Comparison of ENCODE assay signal across 8 cellular contexts in genomic region chr1:32650752-32651460, GRCh38. TPM values are rescaled to one million over a fixed set of nuclear protein-coding genes. Genes with fewer than 3 reads are reported as not detected.
DNase-seq lines count a peak whose midpoint lies in the region; ATAC-seq, FAIRE-seq and TF ChIP-seq lines count a peak whose summit lies in the region.

Gene RBBP4, plus strand, starts transcription at chr1:32651208. Its CDS starts 99 bp downstream, at chr1:32651307.

- FAIRE-seq in HepG2 (lab: Jason Lieb, UNC) = peak; percentile 57

- H3K27ac ChIP-seq in HepG2 (ENCODE audit: extremely low read length, insufficient read depth, low read length) = peak within 1 kb of the TSS; percentile 100

- ATAC-seq in GM19372 (IDR thresholded peaks at IDR 0.05; ENCODE audit: low read depth, unreplicated experiment) = peak; percentile 86
- ATAC-seq in HG03558 (IDR thresholded peaks at IDR 0.05; ENCODE audit: extremely low read depth, unreplicated experiment) = peak; percentile 66
- ATAC-seq in HepG2 = peak; percentile 95

- TF ChIP-seq EP300 in HepG2 (IDR thresholded peaks at IDR 0.05; ENCODE audit: low read depth in 2 of 2, low read length in 2 of 2) (peak in 1 of 2 experiments; percentile 14; a peak in 1 of 4 replicates), HepG2 (CRISPR knock-in tag; IDR thresholded peaks at IDR 0.05; ENCODE audit: borderline replicate concordance) (no peak)

- POLR2A ChIA-PET in HepG2 (lab: Yijun Ruan, JAX) = interaction anchor here (0.7 to 2.9 kb wide), 22 partner anchors 9 to 476 kb away, joined by 3 to 31 read pairs (median 4); partner anchors contain the start of genes BSDC1, S100PBP, SYNC and YARS1

- peak within 1 kb of the TSS; percentile 100 for H3K27ac Mint-ChIP-seq in dendritic cell treated with granulocyte-macrophage colony-stimulating factor and Interleukin-4, amounts not matched to agents 40 ng/mL and 50 ng/mL, for 4 days

- TF ChIP-seq POLR2A in HepG2 (IDR thresholded peaks at IDR 0.05; ENCODE audit: insufficient read depth in 1 of 2, low read depth in 2 of 2, low read length in 2 of 2) = peak in 1 of 2 experiments; percentile 79; a peak in 2 of 4 replicates

- peak within 1 kb of the TSS; percentile 98 for H3K4me2 ChIP-seq in HepG2 (ENCODE audit: low read depth, low read length)

- TF ChIP-seq CTCF in HepG2 (CRISPR knock-in tag; IDR thresholded peaks at IDR 0.05) = no peak

- H3K27me3 ChIP-seq in HepG2 (ENCODE audit: control insufficient read depth in 1 of 2, insufficient read depth in 2 of 2, low read length in 2 of 2) = no peaks in the 10 kb centered on the region; a peak in 1 of 5 replicates

- intact Hi-C loops in dendritic cell treated with granulocyte-macrophage colony-stimulating factor and Interleukin-4, amounts not matched to agents 40 ng/mL and 50 ng/mL, for 4 days (cut with micrococcal nuclease) = loop anchor here (1.0 to 10.0 kb wide), 2 partner anchors 39 to 126 kb away; no protein-coding TSS in a partner anchor
- intact Hi-C loops in HepG2 (cut with micrococcal nuclease; ENCODE audit: unreplicated experiment) = loop anchor here (1.0 to 2.0 kb wide), 2 partner anchors 44 to 131 kb away; no protein-coding TSS in a partner anchor

- H3K4me3 ChIP-seq in HepG2 (replicated peaks in 1 of 3; ENCODE audit: insufficient read depth in 1 of 3, low read depth in 2 of 3, low read length in 3 of 3) = peak within 1 kb of the TSS; percentile 76 to 98 (median 91)

- peaks cover 59% of the 10 kb centered on the region for H3K4me1 ChIP-seq in HepG2 (ENCODE audit: insufficient read depth, low read length)

- H3K27me3 Mint-ChIP-seq in dendritic cell treated with granulocyte-macrophage colony-stimulating factor and Interleukin-4, amounts not matched to agents 40 ng/mL and 50 ng/mL, for 4 days = no peaks in the 10 kb centered on the region

- H3K9me3 Mint-ChIP-seq in dendritic cell treated with granulocyte-macrophage colony-stimulating factor and Interleukin-4, amounts not matched to agents 40 ng/mL and 50 ng/mL, for 4 days = no peaks in the 10 kb centered on the region

- in situ Hi-C loops in HepG2 (cut with HindIII; ENCODE audit: extremely low pct_ligation_motif_present, low pct_unique_long_range_greater_than_20kb) = no loop called here

- peaks cover 14% of the 10 kb centered on the region for H4K20me1 ChIP-seq in HepG2 (ENCODE audit: insufficient read depth, low read length)

- peak within 1 kb of the TSS; percentile 89 for H3K4me3 Mint-ChIP-seq in dendritic cell treated with granulocyte-macrophage colony-stimulating factor and Interleukin-4, amounts not matched to agents 40 ng/mL and 50 ng/mL, for 4 days

- CTCF ChIA-PET in HepG2 (lab: Yijun Ruan, JAX; ENCODE audit: low intra/inter-chr PET ratio, low total read pairs) = no interaction called here

- peaks cover 7 to 33% of the 10 kb centered on the region in 2 experiments for H3K36me3 ChIP-seq in HepG2 (replicated peaks in 1 of 2; ENCODE audit: control insufficient read depth in 1 of 2, insufficient read depth in 2 of 2, low read length in 2 of 2)

- WGBS in HepG2 (ENCODE audit: low lambda C conversion rate) = under 1% methylated on average over 12 of the region's 67 CpGs

- no peak; the same call in 1 of the 2 replicates for TF ChIP-seq RAD21 in HepG2 (CRISPR knock-in tag; IDR thresholded peaks at IDR 0.05)

- H3K79me2 ChIP-seq in HepG2 (ENCODE audit: insufficient read depth, low read length) = peaks cover 74% of the 10 kb centered on the region

- peaks cover 50% of the 10 kb centered on the region for H3K4me1 Mint-ChIP-seq in dendritic cell treated with granulocyte-macrophage colony-stimulating factor and Interleukin-4, amounts not matched to agents 40 ng/mL and 50 ng/mL, for 4 days (ENCODE audit: low read depth)

- H3K36me3 Mint-ChIP-seq in dendritic cell treated with granulocyte-macrophage colony-stimulating factor and Interleukin-4, amounts not matched to agents 40 ng/mL and 50 ng/mL, for 4 days (ENCODE audit: low read depth) = peaks cover 61% of the 10 kb centered on the region

- no TSS peak for BruUV-seq in HepG2 (replicated peaks; lab: Mats Ljungman, UMichigan)

- peak within 1 kb of the TSS; percentile 96 for H2AFZ ChIP-seq in HepG2 (ENCODE audit: low read length)

- H3K9me3 ChIP-seq in HepG2 (ENCODE audit: low read length) = no peaks in the 10 kb centered on the region

- H3K9ac ChIP-seq in HepG2 (ENCODE audit: insufficient read depth, low read depth, low read length) = peak within 1 kb of the TSS; percentile 99

- DNase-seq in C1 segment of cervical spinal cord (lab: John Stamatoyannopoulos, UW) (peak; percentile 91 to 98 (median 96)), NCI-H748 treated with DMSO at 0.1 percent for 48 hours (lab: John Stamatoyannopoulos, UW) (peak; percentile 81), HepG2 (ENCODE audit: low spot score) (peak; percentile 91)
- DNase-seq in activated CD4-positive, alpha-beta T cell treated with anti-CD3 and anti-CD28 coated beads, Interleukin-2, amount 50 U/mL, for 24 hours (ENCODE audit: low read depth in 1 of 2, low spot score in 1 of 2) = peak; percentile 94 to 98
- DNase-seq in stimulated activated CD4-positive, alpha-beta T cell treated with anti-CD3 and anti-CD28 coated beads, Interleukin-4, amount 100 ng/mL, for 1 hour = peak; percentile 98

TF ChIP-seq in HepG2, 621 proteins besides CTCF, POLR2A, EP300 and RAD21 (continues in another document):
- peak; percentile 99 for TF ChIP-seq ZFX (CRISPR knock-in tag; IDR thresholded peaks at IDR 0.05; ENCODE audit: low read depth)
- TF ChIP-seq, protein P1, sequence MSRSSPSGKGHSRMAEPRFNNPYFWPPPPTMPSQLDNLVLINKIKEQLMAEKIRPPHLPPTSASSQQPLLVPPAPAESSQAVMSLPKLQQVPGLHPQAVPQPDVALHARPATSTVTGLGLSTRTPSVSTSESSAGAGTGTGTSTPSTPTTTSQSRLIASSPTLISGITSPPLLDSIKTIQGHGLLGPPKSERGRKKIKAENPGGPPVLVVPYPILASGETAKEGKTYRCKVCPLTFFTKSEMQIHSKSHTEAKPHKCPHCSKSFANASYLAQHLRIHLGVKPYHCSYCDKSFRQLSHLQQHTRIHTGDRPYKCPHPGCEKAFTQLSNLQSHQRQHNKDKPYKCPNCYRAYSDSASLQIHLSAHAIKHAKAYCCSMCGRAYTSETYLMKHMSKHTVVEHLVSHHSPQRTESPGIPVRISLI (CRISPR knock-in tag; IDR thresholded peaks at IDR 0.05; ENCODE audit: borderline replicate concordance) = no peak
- peak; percentile 20; the same call in 1 of the 2 replicates for TF ChIP-seq PAXIP1 (CRISPR knock-in tag; conservative IDR thresholded peaks at IDR 0.05)
- no peak; the same call in 1 of the 2 replicates for TF ChIP-seq MTF1 (CRISPR knock-in tag; IDR thresholded peaks at IDR 0.05)
- TF ChIP-seq ZNF235 (CRISPR knock-in tag; IDR thresholded peaks at IDR 0.05; ENCODE audit: borderline replicate concordance) = 0 out of 2 replicates have a peak, but pooled peaks have one; percentile 64
- TF ChIP-seq ZNF501 (CRISPR knock-in tag; IDR thresholded peaks at IDR 0.05) = peak; percentile 23; the same call in 1 of the 2 replicates

RNA-seq across cellular contexts. Expression of gene RBBP4, which starts in this region (rescaled TPM):
- total RNA-seq in HepG2 (2016; rRNA removed; fragmentation: Illumina TruSeq; extraction: Trizol) = 166 and 305 TPM in 2 replicates
- total RNA-seq in HepG2 (2016; cell fraction: cytosol; rRNA removed; fragmentation: Illumina TruSeq; extraction: Trizol; ENCODE audit: low read depth) = 37.3 and 46.0 TPM in 2 replicates
- total RNA-seq in HepG2 (2016; cell fraction: insoluble cytoplasmic fraction; rRNA removed; fragmentation: Illumina TruSeq; extraction: Trizol) = 177 and 299 TPM in 2 replicates
- total RNA-seq in HepG2 (2016; cell fraction: membrane; rRNA removed; fragmentation: Illumina TruSeq; extraction: Trizol) = 67.8 and 83.4 TPM in 2 replicates
- total RNA-seq in HepG2 (2016; cell fraction: nucleus; rRNA removed; fragmentation: Illumina TruSeq; extraction: Trizol) = 140 and 152 TPM in 2 replicates
- polyA plus RNA-seq in HepG2 (2011; rRNA removed) = 56.3 and 64.4 TPM in 2 replicates
- 36.1 and 53.3 TPM in 2 replicates for polyA plus RNA-seq in HepG2 (2011; cell fraction: cytosol; rRNA removed)
- polyA plus RNA-seq in HepG2 (2011; cell fraction: nucleus; rRNA removed) = 68.0 and 80.6 TPM in 2 replicates
- 110 and 117 TPM in 2 replicates for polyA plus RNA-seq in HepG2 (2012)
- polyA plus RNA-seq in HepG2 (2016; cell fraction: cytosol; fragmentation: Illumina TruSeq; extraction: Trizol; ENCODE audit: low read depth) = 14.3 and 16.1 TPM in 2 replicates
- polyA plus RNA-seq in HepG2 (2016; cell fraction: insoluble cytoplasmic fraction; fragmentation: Illumina TruSeq; extraction: Trizol; ENCODE audit: low read depth) = 281 and 295 TPM in 2 replicates
- 29.4 and 38.8 TPM in 2 replicates for polyA plus RNA-seq in HepG2 (2016; cell fraction: membrane; fragmentation: Illumina TruSeq; extraction: Trizol; ENCODE audit: low read depth)
- polyA plus RNA-seq in HepG2 (2016; cell fraction: nucleus; fragmentation: Illumina TruSeq; extraction: Trizol; ENCODE audit: insufficient read depth, low read depth) = 174 and 180 TPM in 2 replicates
- 72.7 and 122 TPM in 2 replicates for polyA minus RNA-seq in HepG2 (2011; rRNA and poly(A)+ RNA removed; ENCODE audit: low replicate concordance)
- polyA minus RNA-seq in HepG2 (2011; cell fraction: cytosol; rRNA and poly(A)+ RNA removed) = 73.0 and 79.8 TPM in 2 replicates
- polyA minus RNA-seq in HepG2 (2011; cell fraction: nucleus; rRNA and poly(A)+ RNA removed) = 125 and 154 TPM in 2 replicates

Comparison
In these comparisons a context has a peak if more than half of its experiments do, and no peak if none do; other contexts are left out.
1. Peak in every context shown above with its lines: DNase-seq, ATAC-seq, H3K4me3 ChIP-seq and H3K27ac ChIP-seq.